9 cellular contexts compared by ENCODE assay signal in genomic region chr7:1536768-1537630, GRCh38. TPM values are rescaled to one million over a fixed set of nuclear protein-coding genes. Genes with fewer than 3 reads are reported as not detected.
A peak's percentile ranks its signal among the peaks of the same experiment; 100 is the strongest.
DNase-seq lines count a peak whose midpoint lies in the region; ATAC-seq and TF ChIP-seq lines count a peak whose summit lies in the region.
"Had no signal": no experiment of that assay in that cellular context is flagged by ENCODE, and none has a peak within 500 bp of the region (broad histone marks: within the 10 kb centered on the region; RNA-seq: fewer than 3 reads in every experiment).

No MANE protein-coding gene starts in this region.

- H4K20me1 ChIP-seq in Karpas-422 (ENCODE audit: insufficient read depth, low read depth, low read length), result peaks cover 50% of the 10 kb centered on the region; the same call in 1 of the 2 replicates

- H3K9me3 Mint-ChIP-seq in Caco-2 (ENCODE audit: unreplicated experiment), result no peaks in the 10 kb centered on the region
- H3K9me3 Mint-ChIP-seq: naive B cell had no signal

- peaks cover 61% of the 10 kb centered on the region for H3K79me2 ChIP-seq in Karpas-422 (ENCODE audit: low read length)

- H3K9me2 ChIP-seq in Karpas-422 (replicated peaks; ENCODE audit: insufficient read depth, low read length), result no peaks in the 10 kb centered on the region

- no peak for TF ChIP-seq CTCF in Caco-2 (IDR thresholded peaks at IDR 0.05; ENCODE audit: insufficient read depth in 1 of 2, low read depth in 1 of 2, low read length in 1 of 2, severe bottlenecking in 1 of 2, unreplicated experiment in 1 of 2)

- BruUV-seq in Caco-2 (replicated peaks; lab: Mats Ljungman, UMichigan), result TSS peak; percentile 45

- ATAC-seq in GM18498 (IDR thresholded peaks at IDR 0.05; ENCODE audit: unreplicated experiment), result no peak

- peak overlapping the region; percentile 32 for H3K4me3 ChIP-seq in Caco-2 (ENCODE audit: low read depth, low read length)
- peak overlapping the region; percentile 63 to 67 for H3K4me3 ChIP-seq in muscle layer of colon (ENCODE audit: low read depth in 1 of 2, low read length in 2 of 2)
- H3K4me3 ChIP-seq in Karpas-422 (ENCODE audit: low read length), result no peak overlapping the region

- intact Hi-C loops in Caco-2 (cut with micrococcal nuclease; ENCODE audit: unreplicated experiment), result loop anchor here (1.0 kb wide), 1 partner anchor 18 kb away; no protein-coding TSS in a partner anchor

- H3K9ac ChIP-seq in muscle layer of colon (ENCODE audit: low read length) (peak overlapping the region; percentile 94), Karpas-422 (ENCODE audit: low read length) (no peak overlapping the region)

- no peak overlapping the region for H3K4me2 ChIP-seq in Karpas-422 (ENCODE audit: low read depth, low read length, poor library complexity, severe bottlenecking)

- peak overlapping the region; percentile 65 for H3K4me3 Mint-ChIP-seq in Caco-2 (ENCODE audit: unreplicated experiment)

- H3K36me3 ChIP-seq in Caco-2 (ENCODE audit: control insufficient read depth, insufficient read depth, low read length) (peaks cover 1% of the 10 kb centered on the region), muscle layer of colon (ENCODE audit: insufficient read depth, low read length) (peaks cover 11% of the 10 kb centered on the region), Karpas-422 (ENCODE audit: insufficient read depth, low read length) (no peaks in the 10 kb centered on the region)

- H2AFZ ChIP-seq in Karpas-422 (ENCODE audit: low read length), result no peak overlapping the region

- DNase-seq in Caco-2 (peak; percentile 95 to 98), RKO (ENCODE audit: low spot score) (peak; percentile 95), fibroblast of gingiva (ENCODE audit: low read depth) (peak; percentile 99), COR-L47 (lab: John Stamatoyannopoulos, UW) (no peak), NCI-H2171 treated with DMSO at 0.1 percent for 48 hours (lab: John Stamatoyannopoulos, UW) (no peak), Karpas-422 (no peak)
- DNase-seq: naive B cell had no signal

- H3K27ac Mint-ChIP-seq in Caco-2 (ENCODE audit: unreplicated experiment), result peak overlapping the region; percentile 88

- H3K27ac ChIP-seq in muscle layer of colon (ENCODE audit: low read depth, low read length) (peak overlapping the region; percentile 97), Karpas-422 (ENCODE audit: low read length) (no peak overlapping the region)

- H3K27me3 ChIP-seq in Caco-2 (replicated peaks; ENCODE audit: control insufficient read depth, insufficient read depth, low read length) (no peaks in the 10 kb centered on the region), muscle layer of colon (ENCODE audit: control insufficient read depth in 1 of 2, insufficient read depth in 2 of 2, low read length in 2 of 2) (no peaks in the 10 kb centered on the region), Karpas-422 (ENCODE audit: low read length) (no peaks in the 10 kb centered on the region)

- H3K4me1 Mint-ChIP-seq in Caco-2 (ENCODE audit: low read depth, unreplicated experiment), result peaks cover 11% of the 10 kb centered on the region

- H3K9me3 ChIP-seq in Caco-2 (no peaks in the 10 kb centered on the region), muscle layer of colon (ENCODE audit: low read length) (no peaks in the 10 kb centered on the region), Karpas-422 (ENCODE audit: low read length) (no peaks in the 10 kb centered on the region)

- peaks cover 66% of the 10 kb centered on the region for H3K36me3 Mint-ChIP-seq in Caco-2 (ENCODE audit: insufficient read depth, unreplicated experiment)
- H3K36me3 Mint-ChIP-seq: naive B cell had no signal

- no peaks in the 10 kb centered on the region for H3K27me3 Mint-ChIP-seq in Caco-2 (ENCODE audit: insufficient read depth, unreplicated experiment)
- H3K27me3 Mint-ChIP-seq: naive B cell had no signal

- POLR2A ChIA-PET in Caco-2 (lab: Charles Lee), result interaction anchor here (0.5 to 2.4 kb wide), 4 partner anchors 10 to 704 kb away, joined by 3 to 31 read pairs (median 4); partner anchors contain the start of genes PSMG3 and TMEM184A

- H3K4me1 ChIP-seq in Caco-2, result peaks cover 50% of the 10 kb centered on the region
- H3K4me1 ChIP-seq in muscle layer of colon (ENCODE audit: insufficient read depth, low read length), result peaks cover 35% of the 10 kb centered on the region
- H3K4me1 ChIP-seq in Karpas-422 (ENCODE audit: low read length), result peaks cover 13% of the 10 kb centered on the region

- CTCF ChIA-PET in Caco-2 (lab: Charles Lee), result interaction anchor here (0.6 to 3.3 kb wide), 4 partner anchors 19 to 644 kb away, joined by 3 to 28 read pairs (median 5); partner anchors contain the start of gene TMEM184A

RNA-seq across cellular contexts. Expression of gene MAFK, which starts 6.5 kb away (rescaled TPM):
- 30.0 and 33.3 TPM in 2 replicates for total RNA-seq in Caco-2 (2022)
- 10.3 and 13.8 TPM in 2 replicates for total RNA-seq in Karpas-422 (2014; rRNA removed; shearing (Covaris generic); ENCODE audit: low replicate concordance)

RNA-seq across cellular contexts. Expression of gene TMEM184A, which starts 19.0 kb away (rescaled TPM):
- 16.5 and 22.0 TPM in 2 replicates for total RNA-seq in Caco-2 (2022)
- not detected in 2 replicates for total RNA-seq in Karpas-422 (2014; rRNA removed; shearing (Covaris generic); ENCODE audit: low replicate concordance)

RNA-seq across cellular contexts. Expression of gene INTS1, which starts 32.8 kb away (rescaled TPM):
- 122 and 124 TPM in 2 replicates for total RNA-seq in Caco-2 (2022)
- total RNA-seq in Karpas-422 (2014; rRNA removed; shearing (Covaris generic); ENCODE audit: low replicate concordance), result 25.7 and 42.1 TPM in 2 replicates

RNA-seq across cellular contexts. Expression of gene PSMG3, which starts 32.8 kb away (rescaled TPM):
- total RNA-seq in Caco-2 (2022), result 35.1 and 38.1 TPM in 2 replicates
- total RNA-seq in Karpas-422 (2014; rRNA removed; shearing (Covaris generic); ENCODE audit: low replicate concordance), result 29.9 and 70.4 TPM in 2 replicates

Comparison
In these comparisons a context has a peak if more than half of its experiments do, and no peak if none do; other contexts are left out.
1. DNase-seq: peak in Caco-2 (2 of 2), RKO (single experiment) and fibroblast of gingiva (single experiment); none in COR-L47 (single experiment), NCI-H2171 treated with DMSO at 0.1 percent for 48 hours (single experiment) and Karpas-422 (single experiment).
2. RNA of gene TMEM184A, which starts 19.0 kb away (total RNA-seq): 16.5 to 22.0 TPM in Caco-2; not detected in Karpas-422; every median in the first group is over 10 times any median in the second.